In genomic region chr6:116764557-116764960, GRCh38 we compare ENCODE assay signal across 11 cellular contexts. TPM values are rescaled to one million over a fixed set of nuclear protein-coding genes. Genes with fewer than 3 reads are reported as not detected.
DNase-seq lines count a peak whose midpoint lies in the region; ATAC-seq and TF ChIP-seq lines count a peak whose summit lies in the region.
"Had no signal": no experiment of that assay in that cellular context is flagged by ENCODE, and none has a peak within 500 bp of the region (broad histone marks: within the 10 kb centered on the region; RNA-seq: fewer than 3 reads in every experiment).

No MANE protein-coding gene starts in this region.

- intact Hi-C loops in activated CD4-positive, alpha-beta T cell treated with anti-CD3 and anti-CD28 coated beads, Interleukin-2, amount 10 ng/mL, durations not matched to agents 24 days and 14 days (cut with micrococcal nuclease), result no loop called here
- intact Hi-C loops in esophagus muscularis mucosa (cut with DNase I), result no loop called here

- H3K4me3 ChIP-seq in esophagus muscularis mucosa (peak overlapping the region; percentile 57 to 67 (median 61)), mucosa of rectum (ENCODE audit: low read length in 2 of 2) (peak overlapping the region; percentile 50 to 58), upper lobe of left lung (peak overlapping the region; percentile 25 to 58 (median 53))

- peak overlapping the region in 1 of 2 donors; percentile 23 for H3K9ac ChIP-seq in mucosa of rectum (ENCODE audit: low read depth in 1 of 2, low read length in 2 of 2)

- H3K36me3 Mint-ChIP-seq in activated CD4-positive, alpha-beta T cell treated with anti-CD3 and anti-CD28 coated beads, Interleukin-2, amount 10 ng/mL, durations not matched to agents 24 days and 14 days (ENCODE audit: low read depth), result no peaks in the 10 kb centered on the region

- H3K27me3 ChIP-seq in esophagus muscularis mucosa (peaks cover 0 to 27% (median 11%) of the 10 kb centered on the region in 4 donors), mucosa of rectum (ENCODE audit: control insufficient read depth in 2 of 2, insufficient read depth in 2 of 2, low read length in 2 of 2) (peaks cover 15 to 19% of the 10 kb centered on the region in 2 donors), upper lobe of left lung (peaks cover 0 to 22% (median 8%) of the 10 kb centered on the region in 4 donors)

- TF ChIP-seq EP300 in esophagus muscularis mucosa (IDR thresholded peaks at IDR 0.05) (no peak), upper lobe of left lung (IDR thresholded peaks at IDR 0.05) (no peak)

- H3K4me1 Mint-ChIP-seq in activated CD4-positive, alpha-beta T cell treated with anti-CD3 and anti-CD28 coated beads, Interleukin-2, amount 10 ng/mL, durations not matched to agents 24 days and 14 days, result peaks cover 6% of the 10 kb centered on the region

- H3K4me1 ChIP-seq in esophagus muscularis mucosa (peaks cover 12 to 19% (median 17%) of the 10 kb centered on the region in 4 donors), mucosa of rectum (ENCODE audit: control insufficient read depth in 2 of 2, insufficient read depth in 2 of 2, low read length in 2 of 2) (peaks cover 0 to 4% of the 10 kb centered on the region in 2 donors), upper lobe of left lung (peaks cover 4 to 20% (median 12%) of the 10 kb centered on the region in 4 donors)

- 42% methylated on average over 23 of the region's 24 CpGs for WGBS in esophagus muscularis mucosa
- 44 to 66% methylated on average over 15 to 24 of the region's 24 CpGs for WGBS in upper lobe of left lung, 2 donors

- peak overlapping the region; percentile 64 for H3K4me3 Mint-ChIP-seq in activated CD4-positive, alpha-beta T cell treated with anti-CD3 and anti-CD28 coated beads, Interleukin-2, amount 10 ng/mL, durations not matched to agents 24 days and 14 days

- TF ChIP-seq CTCF in esophagus muscularis mucosa (IDR thresholded peaks at IDR 0.05) (no peak), upper lobe of left lung (IDR thresholded peaks at IDR 0.05) (no peak)

- H3K27ac Mint-ChIP-seq in activated CD4-positive, alpha-beta T cell treated with anti-CD3 and anti-CD28 coated beads, Interleukin-2, amount 10 ng/mL, durations not matched to agents 24 days and 14 days, result no peak overlapping the region

- peak; percentile 19 to 20 for ATAC-seq in upper lobe of left lung (ENCODE audit: low FRiP score in 2 of 2)

- TF ChIP-seq POLR2A in esophagus muscularis mucosa (IDR thresholded peaks at IDR 0.05; ENCODE audit: low read depth) (no peak), upper lobe of left lung (IDR thresholded peaks at IDR 0.05) (no peak)

- H3K27ac ChIP-seq in esophagus muscularis mucosa (replicated peaks in 1 of 4), result peak overlapping the region in 3 of 4 donors; percentile 59 to 69 (median 62)
- no peak overlapping the region for H3K27ac ChIP-seq in mucosa of rectum (ENCODE audit: low read depth in 2 of 2, low read length in 2 of 2)
- H3K27ac ChIP-seq in upper lobe of left lung, result peak overlapping the region; percentile 23 to 82 (median 60)

- H3K36me3 ChIP-seq in esophagus muscularis mucosa, result no peaks in the 10 kb centered on the region
- no peaks in the 10 kb centered on the region for H3K36me3 ChIP-seq in mucosa of rectum (ENCODE audit: control insufficient read depth in 2 of 2, insufficient read depth in 2 of 2, low read length in 2 of 2)
- H3K36me3 ChIP-seq in upper lobe of left lung, result no peaks in the 10 kb centered on the region

- no peak for DNase-seq in activated CD4-positive, alpha-beta T cell treated with anti-CD3 and anti-CD28 coated beads, Interleukin-2, amount 10 ng/mL, durations not matched to agents 24 days and 14 days
- DNase-seq in activated CD4-positive, alpha-beta T cell treated with anti-CD3 and anti-CD28 coated beads for 4 hours, result no peak
- no peak for DNase-seq in esophagus muscularis mucosa (ENCODE audit: extremely low spot score)
- DNase-seq in upper lobe of left lung, result peak in 1 of 2 donors; percentile 69
- no peak for DNase-seq in effector CD4-positive, alpha-beta T cell
- no peak for DNase-seq in NCI-H1417 (lab: John Stamatoyannopoulos, UW)
- DNase-seq in activated naive CD4-positive, alpha-beta T cell treated with Interleukin-2 at 50 U/mL for 16 hours, result no peak
- DNase-seq: midbrain, NCI-H1092 had no signal

- no peaks in the 10 kb centered on the region for H3K9me3 Mint-ChIP-seq in activated CD4-positive, alpha-beta T cell treated with anti-CD3 and anti-CD28 coated beads, Interleukin-2, amount 10 ng/mL, durations not matched to agents 24 days and 14 days

- peaks cover 60% of the 10 kb centered on the region for H3K27me3 Mint-ChIP-seq in activated CD4-positive, alpha-beta T cell treated with anti-CD3 and anti-CD28 coated beads, Interleukin-2, amount 10 ng/mL, durations not matched to agents 24 days and 14 days

- H3K9me3 ChIP-seq in esophagus muscularis mucosa, result no peaks in the 10 kb centered on the region
- no peaks in the 10 kb centered on the region for H3K9me3 ChIP-seq in mucosa of rectum (ENCODE audit: control insufficient read depth in 2 of 2, low read length in 2 of 2)
- no peaks in the 10 kb centered on the region for H3K9me3 ChIP-seq in upper lobe of left lung

RNA-seq across cellular contexts. Expression of gene FAM162B, which starts 1.0 kb away (rescaled TPM):
- not detected in 2 replicates for total RNA-seq in activated CD4-positive, alpha-beta T cell treated with anti-CD3 and anti-CD28 coated beads, Interleukin-2, amount 10 ng/mL, durations not matched to agents 24 days and 14 days
- total RNA-seq in esophagus muscularis mucosa (10 to 100 TPM in 1 of 4 donors, 1 to 10 TPM in 3; 4.2 to 14.7 (median 8.7) TPM), upper lobe of left lung (10 to 100 TPM in 1 of 6 donors, 1 to 10 TPM in 4, under 1 TPM in 1; 0.89 to 14.3 (median 4.1) TPM)
- total RNA-seq: activated CD8-positive, alpha-beta memory T cell treated with anti-CD3 and anti-CD28 coated beads for 36 hours had no signal

Comparison
In these comparisons a context has a peak if more than half of its experiments do, and no peak if none do; other contexts are left out.
1. H3K27ac ChIP-seq: peak in esophagus muscularis mucosa (3 of 4) and upper lobe of left lung (4 of 4); none in mucosa of rectum (0 of 2).
2. Peak in every context shown above with its lines, with median percentiles within 50 percentile points of each other: H3K4me3 ChIP-seq.